ENCODE assay signal across 8 cellular contexts in the genomic region with DNA sequence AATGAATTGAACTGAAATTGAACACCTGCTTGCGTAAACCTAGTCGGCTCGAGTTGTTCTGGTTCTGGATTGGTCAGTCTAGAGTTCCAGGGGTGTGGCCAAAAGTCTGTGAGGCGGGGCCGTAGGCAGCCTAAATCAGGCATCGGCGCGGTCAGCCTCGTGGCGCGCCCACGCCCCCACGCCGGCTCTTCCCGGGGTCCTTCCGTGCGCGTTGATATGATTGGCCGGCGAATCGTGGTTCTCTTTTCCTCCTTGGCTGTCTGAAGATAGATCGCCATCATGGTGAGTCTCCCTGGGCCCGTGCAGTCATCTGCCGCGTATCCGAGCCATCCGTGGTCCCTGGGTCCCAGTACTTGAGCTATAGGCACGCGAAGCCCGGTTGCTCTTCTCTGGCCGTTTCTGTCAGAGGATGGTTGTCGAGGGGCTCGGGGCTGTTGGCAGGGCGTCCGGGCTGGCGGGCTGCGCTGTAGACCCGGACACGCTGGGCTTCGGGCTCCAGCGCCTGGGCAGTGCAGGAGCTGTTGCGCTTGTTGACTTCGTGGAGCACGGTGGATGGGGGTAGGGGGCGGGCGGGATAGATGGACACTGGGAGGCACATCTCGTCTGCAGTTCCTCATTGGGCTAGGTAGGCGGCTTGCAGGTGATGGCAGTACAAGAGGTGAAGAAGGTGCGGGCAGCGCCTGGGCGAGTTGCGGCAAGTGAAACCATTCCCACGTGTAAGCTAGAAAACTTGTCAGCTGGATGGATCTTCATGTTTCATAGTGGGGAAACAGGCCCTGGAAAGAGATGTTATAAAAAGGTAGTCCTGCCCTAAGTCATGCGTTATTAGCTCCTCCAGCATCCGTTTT. TPM values are rescaled to one million over a fixed set of nuclear protein-coding genes. Genes with fewer than 3 reads are reported as not detected.
DNase-seq lines count a peak whose midpoint lies in the region; ATAC-seq and TF ChIP-seq lines count a peak whose summit lies in the region.

A gene (plus strand): TSS at position 241 of the 848 bp plus-strand sequence. CDS start 39 bp downstream, at position 280.

- peak within 1 kb of the TSS; percentile 88 for H3K27ac ChIP-seq in IMR-90 (ENCODE audit: insufficient read depth, low read length)

- H2AFZ ChIP-seq in IMR-90 (replicated peaks; ENCODE audit: low read length, poor library complexity) = peak within 1 kb of the TSS; percentile 90

- POLR2A ChIA-PET in IMR-90 (lab: Charles Lee; ENCODE audit: unreplicated experiment) = interaction anchor here (0.6 kb wide), 1 partner anchor 159 kb away, joined by 4 read pairs; no protein-coding TSS in a partner anchor

- no peak within 1 kb of the TSS for H2BK20ac ChIP-seq in IMR-90 (ENCODE audit: low read depth, low read length)

- H3K79me1 ChIP-seq in IMR-90 (ENCODE audit: low read depth in 1 of 2, low read length in 2 of 2) = peaks cover 20 to 50% of the 10 kb centered on the region in 2 experiments

- no peak within 1 kb of the TSS for H2BK120ac ChIP-seq in IMR-90 (ENCODE audit: low read depth, low read length)

- 0% methylated on average over 24 of the region's 55 CpGs; no CpG with 5 or more reads in 1 of the 2 experiments for WGBS in IMR-90 (ENCODE audit: extremely low coverage in 2 of 2, insufficient read length in 1 of 2), 2 experiments

- H3K14ac ChIP-seq in IMR-90 (replicated peaks; ENCODE audit: low read depth, low read length) = peak within 1 kb of the TSS; percentile 86

- intact Hi-C loops in IMR-90 (cut with micrococcal nuclease) = no loop called here

- peak; percentile 99 for TF ChIP-seq POLR2A in IMR-90 (IDR thresholded peaks at IDR 0.05; ENCODE audit: low read depth, low read length)

- H3K36me3 ChIP-seq in IMR-90 (ENCODE audit: control insufficient read depth, insufficient read depth, low read length) = peaks cover 32% of the 10 kb centered on the region

- peak within 1 kb of the TSS; percentile 69 for H3K4me3 ChIP-seq in IMR-90 (ENCODE audit: insufficient read depth, low read depth, low read length)

- no peak for TF ChIP-seq RAD21 in IMR-90 (IDR thresholded peaks at IDR 0.05; ENCODE audit: low read length)

- peak within 1 kb of the TSS; percentile 92 for H3K4me2 ChIP-seq in IMR-90 (ENCODE audit: low read depth, low read length)

- H3K9ac ChIP-seq in IMR-90 (ENCODE audit: low read depth, low read length) = peak within 1 kb of the TSS; percentile 92

- H2BK15ac ChIP-seq in IMR-90 (ENCODE audit: low read depth, low read length) = no peak within 1 kb of the TSS

- peaks cover 44% of the 10 kb centered on the region for H4K20me1 ChIP-seq in IMR-90 (ENCODE audit: insufficient read depth, low read length)

- H3K9me1 ChIP-seq in IMR-90 (ENCODE audit: insufficient read depth, low read length) = peaks cover 11% of the 10 kb centered on the region

- in situ Hi-C loops in IMR-90 (cut with MboI; ENCODE audit: low sequenced_read_pairs) = no loop called here

- peak within 1 kb of the TSS; percentile 56 for H4K5ac ChIP-seq in IMR-90 (ENCODE audit: low read depth, low read length)

- H4K91ac ChIP-seq in IMR-90 (ENCODE audit: insufficient read depth, low read depth, low read length) = peak within 1 kb of the TSS; percentile 75

- H3K4ac ChIP-seq in IMR-90 (ENCODE audit: low read depth, low read length) = peak within 1 kb of the TSS; percentile 82

- DNase-seq in DMS 273 (lab: John Stamatoyannopoulos, UW; ENCODE audit: unreplicated experiment) = peak; percentile 98
- DNase-seq in IMR-90 = peak; percentile 98
- peak; percentile 99 for DNase-seq in OCI-M1 (lab: John Stamatoyannopoulos, UW)
- peak; percentile 95 for DNase-seq in activated T-cell treated with anti-CD3 and anti-CD28 coated beads for 24 hours (ENCODE audit: low read depth)
- DNase-seq in epidermal melanocyte (ENCODE audit: insufficient read length, low spot score) = peak; percentile 84
- DNase-seq in middle frontal gyrus (ENCODE audit: extremely low spot score, low spot score) = peak; percentile 95
- peak; percentile 86 to 89 for DNase-seq in stimulated activated CD8-positive, alpha-beta memory T cell treated with anti-CD3 and anti-CD28 coated beads, Interleukin-2, amount 100 ng/mL, for 48 hours (ENCODE audit: low read depth in 2 of 2)

- H3K4me1 ChIP-seq in IMR-90 (ENCODE audit: control insufficient read depth, insufficient read depth, low read length) = peaks cover 2% of the 10 kb centered on the region; the same call in 1 of the 2 replicates

- H3K18ac ChIP-seq in IMR-90 (ENCODE audit: low read depth, low read length) = peak within 1 kb of the TSS; percentile 64; the same call in 1 of the 2 replicates

- no peak for TF ChIP-seq CTCF in IMR-90 (conservative IDR thresholded peaks at IDR 0.05; ENCODE audit: low read depth, low read length)

- CTCF ChIA-PET in IMR-90 (lab: Yijun Ruan, JAX) = interaction anchor here (0.6 to 1.0 kb wide), 2 partner anchors 9 to 77 kb away, joined by 4 to 5 read pairs; no protein-coding TSS in a partner anchor

- no TSS peak for BruUV-seq in IMR-90 (replicated peaks; lab: Mats Ljungman, UMichigan)

- peak within 1 kb of the TSS; percentile 70 to 88 for H4K8ac ChIP-seq in IMR-90 (ENCODE audit: low read depth in 2 of 2, low read length in 2 of 2)

- peak within 1 kb of the TSS; percentile 96 for H2AK5ac ChIP-seq in IMR-90 (ENCODE audit: low read depth, low read length)

- H3K27me3 ChIP-seq in IMR-90 (ENCODE audit: control insufficient read depth, insufficient read depth, low read length) = no peaks in the 10 kb centered on the region

- H3K56ac ChIP-seq in IMR-90 (ENCODE audit: extremely low read depth, insufficient read depth, low read length) = peak within 1 kb of the TSS; percentile 75

- H2AK9ac ChIP-seq in IMR-90 (replicated peaks; ENCODE audit: low read depth, low read length, poor library complexity) = peak within 1 kb of the TSS; percentile 93

- no peaks in the 10 kb centered on the region for H3K9me3 ChIP-seq in IMR-90 (ENCODE audit: control insufficient read depth, insufficient read depth, low read length)

- ATAC-seq in GM21528 (IDR thresholded peaks at IDR 0.05; ENCODE audit: low FRiP score, unreplicated experiment) (peak; percentile 75), IMR-90 (ENCODE audit: low read depth) (peak; percentile 95)

- dilution Hi-C loops in IMR-90 (cut with HindIII; ENCODE audit: low sequenced_read_pairs, unreplicated experiment) = no loop called here

- peak within 1 kb of the TSS; percentile 51 for H3K23ac ChIP-seq in IMR-90 (ENCODE audit: low read depth, low read length)

- H2BK5ac ChIP-seq in IMR-90 (ENCODE audit: low read depth, low read length, poor library complexity, severe bottlenecking) = peak within 1 kb of the TSS; percentile 90

TF ChIP-seq in IMR-90, 13 proteins besides CTCF, POLR2A, EP300 and RAD21:
- peak; percentile 91 for TF ChIP-seq CEBPB (IDR thresholded peaks at IDR 0.05; ENCODE audit: low read depth, low read length)
- TF ChIP-seq SMC3 (IDR thresholded peaks at IDR 0.05; ENCODE audit: low read depth, low read length) = no peak
- peak; percentile 75 for TF ChIP-seq MXI1 (IDR thresholded peaks at IDR 0.05; ENCODE audit: borderline replicate concordance, low read depth, low read length)
- no peak for TF ChIP-seq RCOR1 (IDR thresholded peaks at IDR 0.05; ENCODE audit: insufficient replicate concordance, low read length)
- TF ChIP-seq, protein P1, sequence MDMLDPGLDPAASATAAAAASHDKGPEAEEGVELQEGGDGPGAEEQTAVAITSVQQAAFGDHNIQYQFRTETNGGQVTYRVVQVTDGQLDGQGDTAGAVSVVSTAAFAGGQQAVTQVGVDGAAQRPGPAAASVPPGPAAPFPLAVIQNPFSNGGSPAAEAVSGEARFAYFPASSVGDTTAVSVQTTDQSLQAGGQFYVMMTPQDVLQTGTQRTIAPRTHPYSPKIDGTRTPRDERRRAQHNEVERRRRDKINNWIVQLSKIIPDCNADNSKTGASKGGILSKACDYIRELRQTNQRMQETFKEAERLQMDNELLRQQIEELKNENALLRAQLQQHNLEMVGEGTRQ (IDR thresholded peaks at IDR 0.05; ENCODE audit: low read depth, low read length) = peak; percentile 40; the same call in 1 of the 2 replicates
- no peak for TF ChIP-seq NFE2L2 (IDR thresholded peaks at IDR 0.05; ENCODE audit: low read depth, low read length)
- peak; percentile 88; the same call in 1 of the 2 replicates for TF ChIP-seq CHD1 (IDR thresholded peaks at IDR 0.05; ENCODE audit: low read depth, low read length)
- TF ChIP-seq, protein P2, sequence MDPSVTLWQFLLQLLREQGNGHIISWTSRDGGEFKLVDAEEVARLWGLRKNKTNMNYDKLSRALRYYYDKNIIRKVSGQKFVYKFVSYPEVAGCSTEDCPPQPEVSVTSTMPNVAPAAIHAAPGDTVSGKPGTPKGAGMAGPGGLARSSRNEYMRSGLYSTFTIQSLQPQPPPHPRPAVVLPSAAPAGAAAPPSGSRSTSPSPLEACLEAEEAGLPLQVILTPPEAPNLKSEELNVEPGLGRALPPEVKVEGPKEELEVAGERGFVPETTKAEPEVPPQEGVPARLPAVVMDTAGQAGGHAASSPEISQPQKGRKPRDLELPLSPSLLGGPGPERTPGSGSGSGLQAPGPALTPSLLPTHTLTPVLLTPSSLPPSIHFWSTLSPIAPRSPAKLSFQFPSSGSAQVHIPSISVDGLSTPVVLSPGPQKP (IDR thresholded peaks at IDR 0.05; ENCODE audit: borderline replicate concordance, low read depth, low read length) = no peak
- TF ChIP-seq MAZ (IDR thresholded peaks at IDR 0.05; ENCODE audit: borderline replicate concordance, low read depth, low read length) = peak; percentile 69; the same call in 1 of the 2 replicates

RNA-seq across cellular contexts. Expression of the gene that starts here (rescaled TPM):
- 1,664 and 2,173 TPM in 2 replicates for total RNA-seq in IMR-90 (2012; rRNA removed)
- 4,072 and 4,721 TPM in 2 replicates for polyA plus RNA-seq in IMR-90 (2012; rRNA removed)
- 634 and 883 TPM in 2 replicates for polyA plus RNA-seq in IMR-90 (2012; cell fraction: cytosol; rRNA removed)
- 92.6 and 891 TPM in 2 replicates for polyA plus RNA-seq in IMR-90 (2012; cell fraction: nucleus; rRNA removed; ENCODE audit: low replicate concordance)

Comparison
In these comparisons a context has a peak if more than half of its experiments do, and no peak if none do; other contexts are left out.
1. Peak in every context shown above with its lines: DNase-seq, ATAC-seq, H3K4me3 ChIP-seq and H3K27ac ChIP-seq.